In the genomic region with DNA sequence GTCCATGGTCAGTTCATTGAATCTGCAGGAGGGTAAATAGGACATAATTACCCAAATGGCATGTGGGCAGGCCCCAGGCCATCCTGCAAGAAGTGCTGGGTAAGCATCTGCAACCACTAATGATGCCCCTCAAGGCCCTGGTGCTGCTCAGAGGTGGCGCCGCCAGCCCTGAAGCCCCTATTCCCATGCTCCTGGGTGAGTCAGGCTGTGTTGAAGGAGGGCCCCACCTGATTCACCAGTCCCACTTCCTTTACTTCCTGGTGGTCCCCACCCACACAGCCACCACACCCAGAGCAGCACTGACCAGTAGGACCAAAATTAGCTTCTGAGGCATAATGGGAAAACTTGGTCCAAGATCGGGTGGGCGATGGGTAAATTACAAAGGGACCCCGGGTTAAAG, we compare ENCODE assay signal across 20 cellular contexts.
DNase-seq lines count a peak whose midpoint lies in the region; ATAC-seq and TF ChIP-seq lines count a peak whose summit lies in the region.
"Had no signal": no experiment of that assay in that cellular context is flagged by ENCODE, and none has a peak within 500 bp of the region (broad histone marks: within the 10 kb centered on the region; RNA-seq: fewer than 3 reads in every experiment).

No MANE protein-coding gene starts in this region.

- ATAC-seq in foreskin keratinocyte (no peak), GM21381 (IDR thresholded peaks at IDR 0.05; ENCODE audit: unreplicated experiment) (no peak)
- ATAC-seq: activated CD8-positive, alpha-beta T cell treated with anti-CD3 and anti-CD28 coated beads for 36 hours; GM12878; WTC11 had no signal

- peaks cover 22% of the 10 kb centered on the region for H3K36me3 Mint-ChIP-seq in HFFc6 (ENCODE audit: low read depth)
- H3K36me3 Mint-ChIP-seq: activated naive CD8-positive, alpha-beta T cell had no signal

- H3K27ac Mint-ChIP-seq in HFFc6, result peak overlapping the region; percentile 90
- H3K27ac Mint-ChIP-seq: activated CD8-positive, alpha-beta T cell treated with anti-CD3 and anti-CD28 coated beads for 36 hours; activated naive CD8-positive, alpha-beta T cell; stimulated activated naive CD8-positive, alpha-beta T cell treated with anti-CD3 and anti-CD28 coated beads, Interleukin-15, Interleukin-2, amounts not matched to agents 100 ng/mL and 50 ng/mL, for 24 hours had no signal

- intact Hi-C loops in dorsolateral prefrontal cortex (cut with DNase I), result no loop called here

- H3K9me3 ChIP-seq in mesodermal cell (ENCODE audit: control insufficient read depth, low read length) (peaks cover 8% of the 10 kb centered on the region), BE2C (no peaks in the 10 kb centered on the region)

- H3K4me3 ChIP-seq in mesodermal cell (ENCODE audit: extremely low read depth, insufficient read depth, low read length, poor library complexity, severe bottlenecking), result no peak overlapping the region
- no peak overlapping the region for H3K4me3 ChIP-seq in dorsolateral prefrontal cortex
- H3K4me3 ChIP-seq in BE2C (ENCODE audit: low read depth, low read length), result no peak overlapping the region
- H3K4me3 ChIP-seq: cardiac muscle cell, GM12878, hepatocyte had no signal

- H3K27me3 ChIP-seq in dorsolateral prefrontal cortex (no peaks in the 10 kb centered on the region), foreskin keratinocyte (no peaks in the 10 kb centered on the region), BE2C (no peaks in the 10 kb centered on the region)
- H3K27me3 ChIP-seq: cardiac muscle cell, hepatocyte had no signal

- TF ChIP-seq CTCF in HFFc6 (IDR thresholded peaks at IDR 0.05) (no peak), dorsolateral prefrontal cortex (IDR thresholded peaks at IDR 0.05 in 54 of 56, conservative IDR thresholded peaks at IDR 0.05 in 2 of 56; ENCODE audit: low read depth in 1 of 56, partially characterized antibody in 56 of 56) (no peak), foreskin keratinocyte (conservative IDR thresholded peaks at IDR 0.05) (no peak), BE2C (IDR thresholded peaks at IDR 0.05; ENCODE audit: low read depth, low read length) (no peak)

- H3K4me1 Mint-ChIP-seq in HFFc6 (ENCODE audit: low read depth), result peaks cover 53% of the 10 kb centered on the region

- DNase-seq in A172 (ENCODE audit: low spot score) (peak; percentile 87), HFFc6 (no peak), amniotic epithelial cell (ENCODE audit: low read depth) (peak; percentile 27), dorsolateral prefrontal cortex (no peak), foreskin keratinocyte (no peak), BE2C (no peak)
- DNase-seq: activated CD8-positive, alpha-beta T cell treated with anti-CD3 and anti-CD28 coated beads for 36 hours; NCI-H1105; NCI-H2107; NCI-H526 had no signal

- H3K27me3 Mint-ChIP-seq in HFFc6 (ENCODE audit: insufficient read depth), result no peaks in the 10 kb centered on the region; the same call in 1 of the 2 replicates

- H3K4me3 Mint-ChIP-seq in HFFc6, result no peak overlapping the region
- H3K4me3 Mint-ChIP-seq: activated CD8-positive, alpha-beta T cell treated with anti-CD3 and anti-CD28 coated beads for 36 hours; activated naive CD8-positive, alpha-beta T cell; stimulated activated naive CD8-positive, alpha-beta T cell treated with anti-CD3 and anti-CD28 coated beads, Interleukin-15, Interleukin-2, amounts not matched to agents 100 ng/mL and 50 ng/mL, for 24 hours; WTC11 had no signal

- H3K36me3 ChIP-seq in mesodermal cell (ENCODE audit: control insufficient read depth, insufficient read depth, low read length) (no peaks in the 10 kb centered on the region), BE2C (no peaks in the 10 kb centered on the region)
- H3K36me3 ChIP-seq: cardiac muscle cell had no signal

- H3K4me1 ChIP-seq in mesodermal cell (ENCODE audit: control insufficient read depth, insufficient read depth, low read length, poor library complexity, severe bottlenecking) (peaks cover 20% of the 10 kb centered on the region), foreskin keratinocyte (peaks cover 15% of the 10 kb centered on the region), BE2C (no peaks in the 10 kb centered on the region; the same call in 1 of the 2 replicates)

- peaks cover 7% of the 10 kb centered on the region for H3K9me3 Mint-ChIP-seq in HFFc6

- H3K27ac ChIP-seq in mesodermal cell (ENCODE audit: low read depth, low read length, severe bottlenecking) (peak overlapping the region; percentile 93), dorsolateral prefrontal cortex (no peak overlapping the region), foreskin keratinocyte (no peak overlapping the region)
- H3K27ac ChIP-seq: cardiac muscle cell, HL-60, KMS-11 had no signal

- WGBS in mesodermal cell (ENCODE audit: insufficient coverage in 2 of 2), 2 experiments, result 90 to 93% methylated on average over 2 of the region's 5 CpGs

Comparison
In these comparisons a context has a peak if more than half of its experiments do, and no peak if none do; other contexts are left out.
1. DNase-seq: peak in A172 (single experiment) and amniotic epithelial cell (single experiment); none in HFFc6 (single experiment), dorsolateral prefrontal cortex (0 of 10), foreskin keratinocyte (0 of 2) and BE2C (single experiment).